1 cellular context compared by ENCODE assay signal in the genomic region with DNA sequence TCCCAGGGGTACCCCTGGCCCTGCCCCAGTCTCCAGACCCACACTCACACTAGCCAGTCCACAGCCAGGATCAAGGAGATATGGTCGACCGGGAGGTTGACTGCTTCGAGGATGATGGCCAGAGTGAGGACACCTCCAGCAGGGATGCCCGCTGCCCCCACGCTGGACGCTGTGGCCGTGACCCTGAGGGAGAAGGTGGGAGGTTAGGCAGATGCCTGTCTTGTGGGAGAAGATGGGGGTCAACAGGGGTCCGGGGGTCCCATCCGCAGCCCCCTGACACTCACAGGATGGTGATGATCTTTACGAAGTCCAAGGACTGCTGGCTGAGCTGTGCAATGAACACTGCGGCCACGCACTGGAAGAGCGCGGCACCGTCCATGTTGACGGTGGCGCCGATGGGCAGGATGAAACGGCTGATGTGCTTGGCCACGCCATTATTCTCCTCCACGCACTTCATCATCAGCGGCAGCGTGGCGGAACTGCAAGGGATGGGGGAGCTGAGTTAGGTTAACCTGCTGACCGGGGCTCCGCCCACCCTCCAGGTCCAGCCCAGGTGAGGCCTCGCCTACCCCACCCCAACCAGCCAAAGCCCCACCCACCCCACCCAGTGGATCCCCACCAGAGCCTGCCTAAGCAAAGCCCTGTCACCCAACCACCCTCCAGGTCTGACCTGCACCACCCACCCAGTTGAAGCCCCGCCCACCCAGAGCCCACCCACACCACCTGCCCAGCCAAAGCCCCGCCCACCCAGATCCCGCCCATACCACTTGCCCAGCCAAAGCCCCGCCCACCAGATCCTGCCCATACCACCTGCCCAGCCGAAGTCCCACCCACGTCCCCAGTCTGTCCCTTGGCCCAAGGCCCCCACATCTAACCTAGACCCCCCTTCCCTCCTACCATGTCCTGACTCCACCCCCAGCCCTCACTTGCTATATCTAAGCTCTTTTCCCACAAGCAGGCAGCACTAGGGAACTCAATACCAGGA.
A peak's percentile ranks its signal among the peaks of the same experiment; 100 is the strongest.
TF ChIP-seq lines count a peak whose summit lies in the region.

No MANE protein-coding gene starts in this region.

TF ChIP-seq in K562, 482 proteins besides CTCF, POLR2A, EP300 and RAD21 (continued from another document):
- TF ChIP-seq, protein P1, sequence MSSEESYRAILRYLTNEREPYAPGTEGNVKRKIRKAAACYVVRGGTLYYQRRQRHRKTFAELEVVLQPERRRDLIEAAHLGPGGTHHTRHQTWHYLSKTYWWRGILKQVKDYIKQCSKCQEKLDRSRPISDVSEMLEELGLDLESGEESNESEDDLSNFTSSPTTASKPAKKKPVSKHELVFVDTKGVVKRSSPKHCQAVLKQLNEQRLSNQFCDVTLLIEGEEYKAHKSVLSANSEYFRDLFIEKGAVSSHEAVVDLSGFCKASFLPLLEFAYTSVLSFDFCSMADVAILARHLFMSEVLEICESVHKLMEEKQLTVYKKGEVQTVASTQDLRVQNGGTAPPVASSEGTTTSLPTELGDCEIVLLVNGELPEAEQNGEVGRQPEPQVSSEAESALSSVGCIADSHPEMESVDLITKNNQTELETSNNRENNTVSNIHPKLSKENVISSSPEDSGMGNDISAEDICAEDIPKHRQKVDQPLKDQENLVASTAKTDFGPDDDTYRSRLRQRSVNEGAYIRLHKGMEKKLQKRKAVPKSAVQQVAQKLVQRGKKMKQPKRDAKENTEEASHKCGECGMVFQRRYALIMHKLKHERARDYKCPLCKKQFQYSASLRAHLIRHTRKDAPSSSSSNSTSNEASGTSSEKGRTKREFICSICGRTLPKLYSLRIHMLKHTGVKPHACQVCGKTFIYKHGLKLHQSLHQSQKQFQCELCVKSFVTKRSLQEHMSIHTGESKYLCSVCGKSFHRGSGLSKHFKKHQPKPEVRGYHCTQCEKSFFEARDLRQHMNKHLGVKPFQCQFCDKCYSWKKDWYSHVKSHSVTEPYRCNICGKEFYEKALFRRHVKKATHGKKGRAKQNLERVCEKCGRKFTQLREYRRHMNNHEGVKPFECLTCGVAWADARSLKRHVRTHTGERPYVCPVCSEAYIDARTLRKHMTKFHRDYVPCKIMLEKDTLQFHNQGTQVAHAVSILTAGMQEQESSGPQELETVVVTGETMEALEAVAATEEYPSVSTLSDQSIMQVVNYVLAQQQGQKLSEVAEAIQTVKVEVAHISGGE (CRISPR knock-in tag; IDR thresholded peaks at IDR 0.05) = no peak
- TF ChIP-seq POLR2AphosphoS5 (IDR thresholded peaks at IDR 0.05; ENCODE audit: control insufficient read depth, insufficient read depth, low read depth, low read length) (peak; percentile 42), ZNF431 (CRISPR knock-in tag; IDR thresholded peaks at IDR 0.05) (no peak), KLF10 (CRISPR knock-in tag; IDR thresholded peaks at IDR 0.05) (no peak), RBM15 (IDR thresholded peaks at IDR 0.05; ENCODE audit: insufficient read depth, low read length) (no peak), ELF1 (tag; IDR thresholded peaks at IDR 0.05) (no peak), ARID1B (IDR thresholded peaks at IDR 0.05) (no peak), NFIC (IDR thresholded peaks at IDR 0.05) (peak; percentile 9; the same call in 1 of the 2 replicates), EGR1 (conservative IDR thresholded peaks at IDR 0.05) (no peak), KDM5B (IDR thresholded peaks at IDR 0.05; ENCODE audit: insufficient replicate concordance, low read depth, low read length) (no peak), ZNF668 (CRISPR knock-in tag; IDR thresholded peaks at IDR 0.05) (no peak), ZEB2 (IDR thresholded peaks at IDR 0.05) (no peak), KAT8 (IDR thresholded peaks at IDR 0.05; ENCODE audit: low read depth) (no peak), ZNF354B (CRISPR knock-in tag; IDR thresholded peaks at IDR 0.05) (no peak), GTF2E2 (tag; IDR thresholded peaks at IDR 0.05) (no peak), CAMTA2 (CRISPR knock-in tag; conservative IDR thresholded peaks at IDR 0.05) (no peak), ESRRB (CRISPR knock-in tag; IDR thresholded peaks at IDR 0.05; ENCODE audit: borderline replicate concordance) (no peak), ZNF174 (CRISPR knock-in tag; IDR thresholded peaks at IDR 0.05) (no peak), L3MBTL2 (IDR thresholded peaks at IDR 0.05) (no peak)
- TF ChIP-seq, protein P2, sequence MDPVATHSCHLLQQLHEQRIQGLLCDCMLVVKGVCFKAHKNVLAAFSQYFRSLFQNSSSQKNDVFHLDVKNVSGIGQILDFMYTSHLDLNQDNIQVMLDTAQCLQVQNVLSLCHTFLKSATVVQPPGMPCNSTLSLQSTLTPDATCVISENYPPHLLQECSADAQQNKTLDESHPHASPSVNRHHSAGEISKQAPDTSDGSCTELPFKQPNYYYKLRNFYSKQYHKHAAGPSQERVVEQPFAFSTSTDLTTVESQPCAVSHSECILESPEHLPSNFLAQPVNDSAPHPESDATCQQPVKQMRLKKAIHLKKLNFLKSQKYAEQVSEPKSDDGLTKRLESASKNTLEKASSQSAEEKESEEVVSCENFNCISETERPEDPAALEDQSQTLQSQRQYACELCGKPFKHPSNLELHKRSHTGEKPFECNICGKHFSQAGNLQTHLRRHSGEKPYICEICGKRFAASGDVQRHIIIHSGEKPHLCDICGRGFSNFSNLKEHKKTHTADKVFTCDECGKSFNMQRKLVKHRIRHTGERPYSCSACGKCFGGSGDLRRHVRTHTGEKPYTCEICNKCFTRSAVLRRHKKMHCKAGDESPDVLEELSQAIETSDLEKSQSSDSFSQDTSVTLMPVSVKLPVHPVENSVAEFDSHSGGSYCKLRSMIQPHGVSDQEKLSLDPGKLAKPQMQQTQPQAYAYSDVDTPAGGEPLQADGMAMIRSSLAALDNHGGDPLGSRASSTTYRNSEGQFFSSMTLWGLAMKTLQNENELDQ (CRISPR knock-in tag; IDR thresholded peaks at IDR 0.05; ENCODE audit: borderline replicate concordance) = no peak
- TF ChIP-seq, protein P3, sequence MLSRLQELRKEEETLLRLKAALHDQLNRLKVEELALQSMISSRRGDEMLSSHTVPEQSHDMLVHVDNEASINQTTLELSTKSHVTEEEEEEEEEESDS (CRISPR knock-in tag; IDR thresholded peaks at IDR 0.05) = no peak
- TF ChIP-seq, protein P4, sequence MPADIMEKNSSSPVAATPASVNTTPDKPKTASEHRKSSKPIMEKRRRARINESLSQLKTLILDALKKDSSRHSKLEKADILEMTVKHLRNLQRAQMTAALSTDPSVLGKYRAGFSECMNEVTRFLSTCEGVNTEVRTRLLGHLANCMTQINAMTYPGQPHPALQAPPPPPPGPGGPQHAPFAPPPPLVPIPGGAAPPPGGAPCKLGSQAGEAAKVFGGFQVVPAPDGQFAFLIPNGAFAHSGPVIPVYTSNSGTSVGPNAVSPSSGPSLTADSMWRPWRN (IDR thresholded peaks at IDR 0.05; ENCODE audit: low read depth) = no peak
- TF ChIP-seq, protein P5, sequence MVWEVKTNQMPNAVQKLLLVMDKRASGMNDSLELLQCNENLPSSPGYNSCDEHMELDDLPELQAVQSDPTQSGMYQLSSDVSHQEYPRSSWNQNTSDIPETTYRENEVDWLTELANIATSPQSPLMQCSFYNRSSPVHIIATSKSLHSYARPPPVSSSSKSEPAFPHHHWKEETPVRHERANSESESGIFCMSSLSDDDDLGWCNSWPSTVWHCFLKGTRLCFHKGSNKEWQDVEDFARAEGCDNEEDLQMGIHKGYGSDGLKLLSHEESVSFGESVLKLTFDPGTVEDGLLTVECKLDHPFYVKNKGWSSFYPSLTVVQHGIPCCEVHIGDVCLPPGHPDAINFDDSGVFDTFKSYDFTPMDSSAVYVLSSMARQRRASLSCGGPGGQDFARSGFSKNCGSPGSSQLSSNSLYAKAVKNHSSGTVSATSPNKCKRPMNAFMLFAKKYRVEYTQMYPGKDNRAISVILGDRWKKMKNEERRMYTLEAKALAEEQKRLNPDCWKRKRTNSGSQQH (CRISPR knock-in tag; IDR thresholded peaks at IDR 0.05) = peak; percentile 65; the same call in 1 of the 2 replicates
- TF ChIP-seq, protein P6, sequence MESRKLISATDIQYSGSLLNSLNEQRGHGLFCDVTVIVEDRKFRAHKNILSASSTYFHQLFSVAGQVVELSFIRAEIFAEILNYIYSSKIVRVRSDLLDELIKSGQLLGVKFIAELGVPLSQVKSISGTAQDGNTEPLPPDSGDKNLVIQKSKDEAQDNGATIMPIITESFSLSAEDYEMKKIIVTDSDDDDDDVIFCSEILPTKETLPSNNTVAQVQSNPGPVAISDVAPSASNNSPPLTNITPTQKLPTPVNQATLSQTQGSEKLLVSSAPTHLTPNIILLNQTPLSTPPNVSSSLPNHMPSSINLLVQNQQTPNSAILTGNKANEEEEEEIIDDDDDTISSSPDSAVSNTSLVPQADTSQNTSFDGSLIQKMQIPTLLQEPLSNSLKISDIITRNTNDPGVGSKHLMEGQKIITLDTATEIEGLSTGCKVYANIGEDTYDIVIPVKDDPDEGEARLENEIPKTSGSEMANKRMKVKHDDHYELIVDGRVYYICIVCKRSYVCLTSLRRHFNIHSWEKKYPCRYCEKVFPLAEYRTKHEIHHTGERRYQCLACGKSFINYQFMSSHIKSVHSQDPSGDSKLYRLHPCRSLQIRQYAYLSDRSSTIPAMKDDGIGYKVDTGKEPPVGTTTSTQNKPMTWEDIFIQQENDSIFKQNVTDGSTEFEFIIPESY (CRISPR knock-in tag; IDR thresholded peaks at IDR 0.05) = peak; percentile 48
- TF ChIP-seq, protein P7, sequence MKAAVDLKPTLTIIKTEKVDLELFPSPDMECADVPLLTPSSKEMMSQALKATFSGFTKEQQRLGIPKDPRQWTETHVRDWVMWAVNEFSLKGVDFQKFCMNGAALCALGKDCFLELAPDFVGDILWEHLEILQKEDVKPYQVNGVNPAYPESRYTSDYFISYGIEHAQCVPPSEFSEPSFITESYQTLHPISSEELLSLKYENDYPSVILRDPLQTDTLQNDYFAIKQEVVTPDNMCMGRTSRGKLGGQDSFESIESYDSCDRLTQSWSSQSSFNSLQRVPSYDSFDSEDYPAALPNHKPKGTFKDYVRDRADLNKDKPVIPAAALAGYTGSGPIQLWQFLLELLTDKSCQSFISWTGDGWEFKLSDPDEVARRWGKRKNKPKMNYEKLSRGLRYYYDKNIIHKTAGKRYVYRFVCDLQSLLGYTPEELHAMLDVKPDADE (conservative IDR thresholded peaks at IDR 0.05; ENCODE audit: control insufficient read depth, low read depth, low read length) = no peak
- TF ChIP-seq, protein P8, sequence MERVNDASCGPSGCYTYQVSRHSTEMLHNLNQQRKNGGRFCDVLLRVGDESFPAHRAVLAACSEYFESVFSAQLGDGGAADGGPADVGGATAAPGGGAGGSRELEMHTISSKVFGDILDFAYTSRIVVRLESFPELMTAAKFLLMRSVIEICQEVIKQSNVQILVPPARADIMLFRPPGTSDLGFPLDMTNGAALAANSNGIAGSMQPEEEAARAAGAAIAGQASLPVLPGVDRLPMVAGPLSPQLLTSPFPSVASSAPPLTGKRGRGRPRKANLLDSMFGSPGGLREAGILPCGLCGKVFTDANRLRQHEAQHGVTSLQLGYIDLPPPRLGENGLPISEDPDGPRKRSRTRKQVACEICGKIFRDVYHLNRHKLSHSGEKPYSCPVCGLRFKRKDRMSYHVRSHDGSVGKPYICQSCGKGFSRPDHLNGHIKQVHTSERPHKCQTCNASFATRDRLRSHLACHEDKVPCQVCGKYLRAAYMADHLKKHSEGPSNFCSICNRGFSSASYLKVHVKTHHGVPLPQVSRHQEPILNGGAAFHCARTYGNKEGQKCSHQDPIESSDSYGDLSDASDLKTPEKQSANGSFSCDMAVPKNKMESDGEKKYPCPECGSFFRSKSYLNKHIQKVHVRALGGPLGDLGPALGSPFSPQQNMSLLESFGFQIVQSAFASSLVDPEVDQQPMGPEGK (CRISPR knock-in tag; IDR thresholded peaks at IDR 0.05; ENCODE audit: borderline replicate concordance) = no peak
- TF ChIP-seq, protein P9, sequence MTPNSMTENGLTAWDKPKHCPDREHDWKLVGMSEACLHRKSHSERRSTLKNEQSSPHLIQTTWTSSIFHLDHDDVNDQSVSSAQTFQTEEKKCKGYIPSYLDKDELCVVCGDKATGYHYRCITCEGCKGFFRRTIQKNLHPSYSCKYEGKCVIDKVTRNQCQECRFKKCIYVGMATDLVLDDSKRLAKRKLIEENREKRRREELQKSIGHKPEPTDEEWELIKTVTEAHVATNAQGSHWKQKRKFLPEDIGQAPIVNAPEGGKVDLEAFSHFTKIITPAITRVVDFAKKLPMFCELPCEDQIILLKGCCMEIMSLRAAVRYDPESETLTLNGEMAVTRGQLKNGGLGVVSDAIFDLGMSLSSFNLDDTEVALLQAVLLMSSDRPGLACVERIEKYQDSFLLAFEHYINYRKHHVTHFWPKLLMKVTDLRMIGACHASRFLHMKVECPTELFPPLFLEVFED (CRISPR knock-in tag; conservative IDR thresholded peaks at IDR 0.05) = no peak; the same call in 1 of the 2 replicates
- TF ChIP-seq, protein P10, sequence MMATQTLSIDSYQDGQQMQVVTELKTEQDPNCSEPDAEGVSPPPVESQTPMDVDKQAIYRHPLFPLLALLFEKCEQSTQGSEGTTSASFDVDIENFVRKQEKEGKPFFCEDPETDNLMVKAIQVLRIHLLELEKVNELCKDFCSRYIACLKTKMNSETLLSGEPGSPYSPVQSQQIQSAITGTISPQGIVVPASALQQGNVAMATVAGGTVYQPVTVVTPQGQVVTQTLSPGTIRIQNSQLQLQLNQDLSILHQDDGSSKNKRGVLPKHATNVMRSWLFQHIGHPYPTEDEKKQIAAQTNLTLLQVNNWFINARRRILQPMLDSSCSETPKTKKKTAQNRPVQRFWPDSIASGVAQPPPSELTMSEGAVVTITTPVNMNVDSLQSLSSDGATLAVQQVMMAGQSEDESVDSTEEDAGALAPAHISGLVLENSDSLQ (IDR thresholded peaks at IDR 0.05) = no peak
- TF ChIP-seq, protein P11, sequence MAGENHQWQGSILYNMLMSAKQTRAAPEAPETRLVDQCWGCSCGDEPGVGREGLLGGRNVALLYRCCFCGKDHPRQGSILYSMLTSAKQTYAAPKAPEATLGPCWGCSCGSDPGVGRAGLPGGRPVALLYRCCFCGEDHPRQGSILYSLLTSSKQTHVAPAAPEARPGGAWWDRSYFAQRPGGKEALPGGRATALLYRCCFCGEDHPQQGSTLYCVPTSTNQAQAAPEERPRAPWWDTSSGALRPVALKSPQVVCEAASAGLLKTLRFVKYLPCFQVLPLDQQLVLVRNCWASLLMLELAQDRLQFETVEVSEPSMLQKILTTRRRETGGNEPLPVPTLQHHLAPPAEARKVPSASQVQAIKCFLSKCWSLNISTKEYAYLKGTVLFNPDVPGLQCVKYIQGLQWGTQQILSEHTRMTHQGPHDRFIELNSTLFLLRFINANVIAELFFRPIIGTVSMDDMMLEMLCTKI (IDR thresholded peaks at IDR 0.05; ENCODE audit: partially characterized antibody) = no peak
